ENCODE assay signal across 12 cellular contexts in genomic region chr2:159738509-159739390, GRCh38. TPM values are rescaled to one million over a fixed set of nuclear protein-coding genes. Genes with fewer than 3 reads are reported as not detected.
DNase-seq lines count a peak whose midpoint lies in the region; ATAC-seq and TF ChIP-seq lines count a peak whose summit lies in the region.
"Had no signal": no experiment of that assay in that cellular context is flagged by ENCODE, and none has a peak within 500 bp of the region (broad histone marks: within the 10 kb centered on the region; RNA-seq: fewer than 3 reads in every experiment).

No MANE protein-coding gene starts in this region.

- H3K79me2 ChIP-seq in PC-3 (ENCODE audit: low read length): peaks cover 95% of the 10 kb centered on the region

- 92 to 93% methylated on average over 12 to 15 of the region's 15 CpGs for WGBS in upper lobe of left lung, 2 donors

- H3K4me1 ChIP-seq in PC-3 (ENCODE audit: insufficient read depth, low read length) (no peaks in the 10 kb centered on the region; the same call in 1 of the 2 replicates), upper lobe of left lung (peaks cover 0 to 7% (median 0%) of the 10 kb centered on the region in 4 donors)

- CTCF ChIA-PET in PC-3 (lab: Charles Lee): no interaction called here

- no peak overlapping the region for H3K9ac ChIP-seq in PC-3 (ENCODE audit: low read length)

- H3K36me3 Mint-ChIP-seq in activated T-cell treated with anti-CD3 and anti-CD28 coated beads, Interleukin-2, amount 50 U/mL, for 72 hours (ENCODE audit: insufficient read depth in 2 of 2): peaks cover 6 to 30% of the 10 kb centered on the region in 2 donors

- no peak overlapping the region for H3K4me3 ChIP-seq in PC-3 (ENCODE audit: low read length)
- no peak overlapping the region for H3K4me3 ChIP-seq in upper lobe of left lung

- H3K27me3 ChIP-seq in PC-3 (ENCODE audit: low read length): no peaks in the 10 kb centered on the region
- H3K27me3 ChIP-seq in upper lobe of left lung: no peaks in the 10 kb centered on the region

- intact Hi-C loops in PC-3 (cut with micrococcal nuclease): no loop called here

- H3K36me3 ChIP-seq in PC-3 (ENCODE audit: low read depth, low read length) (peaks cover 62% of the 10 kb centered on the region), upper lobe of left lung (peaks cover 3 to 62% (median 28%) of the 10 kb centered on the region in 4 donors)

- no peaks in the 10 kb centered on the region for H3K27me3 Mint-ChIP-seq in activated T-cell treated with anti-CD3 and anti-CD28 coated beads, Interleukin-2, amount 50 U/mL, for 72 hours (ENCODE audit: low read depth)

- DNase-seq in activated T-cell treated with anti-CD3 and anti-CD28 coated beads, Interleukin-2, amount 50 U/mL, for 72 hours: no peak
- DNase-seq in activated T-cell treated with anti-CD3 and anti-CD28 coated beads for 4 hours: no peak
- DNase-seq in PC-3: no peak
- peak; percentile 12 for DNase-seq in iPS-NIHi11 (ENCODE audit: low spot score)
- peak in 1 of 2 donors; percentile 52 for DNase-seq in upper lobe of left lung
- DNase-seq in effector CD4-positive, alpha-beta T cell: no peak
- DNase-seq in superior temporal gyrus (ENCODE audit: extremely low spot score): no peak
- DNase-seq: anterior cingulate cortex, hippocampal formation, NCI-H2081, trophoblast cell had no signal

- POLR2A ChIA-PET in PC-3 (lab: Charles Lee; ENCODE audit: unreplicated experiment): no interaction called here

- TF ChIP-seq CTCF in PC-3 (conservative IDR thresholded peaks at IDR 0.05; ENCODE audit: low read depth, low read length) (no peak), upper lobe of left lung (IDR thresholded peaks at IDR 0.05) (no peak)

- no peak overlapping the region for H2AFZ ChIP-seq in PC-3 (ENCODE audit: low read length)

- no peak for TF ChIP-seq POLR2A in upper lobe of left lung (IDR thresholded peaks at IDR 0.05)

- H3K4me2 ChIP-seq in PC-3 (ENCODE audit: low read length): no peak overlapping the region

- H3K9me3 ChIP-seq in PC-3 (ENCODE audit: low read length): no peaks in the 10 kb centered on the region
- no peaks in the 10 kb centered on the region for H3K9me3 ChIP-seq in upper lobe of left lung

- peaks cover 59% of the 10 kb centered on the region for H4K20me1 ChIP-seq in PC-3 (ENCODE audit: low read length)

- peak overlapping the region; percentile 7 for H3K27ac Mint-ChIP-seq in activated T-cell treated with anti-CD3 and anti-CD28 coated beads, Interleukin-2, amount 50 U/mL, for 72 hours

- no peak overlapping the region for H3K4me3 Mint-ChIP-seq in activated T-cell treated with anti-CD3 and anti-CD28 coated beads, Interleukin-2, amount 50 U/mL, for 72 hours

- peaks cover 0 to 1% of the 10 kb centered on the region in 2 donors for H3K9me3 Mint-ChIP-seq in activated T-cell treated with anti-CD3 and anti-CD28 coated beads, Interleukin-2, amount 50 U/mL, for 72 hours

- H3K27ac ChIP-seq in PC-3 (ENCODE audit: low read length) (no peak overlapping the region), upper lobe of left lung (no peak overlapping the region)

- peak in 1 of 2 donors; percentile 20 for ATAC-seq in activated T-cell treated with anti-CD3 and anti-CD28 coated beads, Interleukin-2, amount 50 U/mL, for 72 hours (replicated peaks in 1 of 2)
- ATAC-seq in PC-3 (peak; percentile 31; the same call in 1 of the 2 replicates), upper lobe of left lung (ENCODE audit: low FRiP score in 2 of 2) (peak; percentile 53 to 62), GM21390 (IDR thresholded peaks at IDR 0.05; ENCODE audit: unreplicated experiment) (no peak)

- no peaks in the 10 kb centered on the region for H3K9me2 ChIP-seq in PC-3 (replicated peaks; ENCODE audit: low read length)

- no TSS peak for BruUV-seq in PC-3 (replicated peaks; lab: Mats Ljungman, UMichigan)

- peaks cover 33% of the 10 kb centered on the region for H3K4me1 Mint-ChIP-seq in activated T-cell treated with anti-CD3 and anti-CD28 coated beads, Interleukin-2, amount 50 U/mL, for 72 hours (ENCODE audit: low read depth)

- no peak for TF ChIP-seq EP300 in upper lobe of left lung (IDR thresholded peaks at IDR 0.05)

- H3F3A ChIP-seq in PC-3 (ENCODE audit: low read length, unreplicated experiment): no peaks in the 10 kb centered on the region

RNA-seq across cellular contexts. Expression of gene MARCHF7, which starts 26.4 kb away (rescaled TPM):
- total RNA-seq in activated T-cell treated with anti-CD3 and anti-CD28 coated beads, Interleukin-2, amount 50 U/mL, for 72 hours: 100 to 1,000 TPM in 1 of 2 donors, 10 to 100 TPM in 1; 91.4 to 104 TPM
- total RNA-seq in PC-3 (2014; rRNA removed) (53.2 and 84.3 TPM in 2 replicates), upper lobe of left lung (100 to 1,000 TPM in 2 of 6 donors, 10 to 100 TPM in 4; 64.6 to 135 (median 78.1) TPM)

RNA-seq across cellular contexts. Expression of gene CD302, which starts 59.3 kb away (rescaled TPM):
- total RNA-seq in activated T-cell treated with anti-CD3 and anti-CD28 coated beads, Interleukin-2, amount 50 U/mL, for 72 hours: under 1 TPM; 0.72 to 0.88 TPM
- total RNA-seq in PC-3 (2014; rRNA removed) (7.4 and 8.5 TPM in 2 replicates), upper lobe of left lung (100 to 1,000 TPM in 2 of 6 donors, 10 to 100 TPM in 4; 36.7 to 142 (median 83.0) TPM)
